In genomic region chr3:115401891-115402501, GRCh38 we compare ENCODE assay signal across 16 cellular contexts.
DNase-seq lines count a peak whose midpoint lies in the region; ATAC-seq, FAIRE-seq and TF ChIP-seq lines count a peak whose summit lies in the region.
"Had no signal": no experiment of that assay in that cellular context is flagged by ENCODE, and none has a peak within 500 bp of the region (broad histone marks: within the 10 kb centered on the region; RNA-seq: fewer than 3 reads in every experiment).

No MANE protein-coding gene starts in this region.

- no peak for ATAC-seq in HG03196 (IDR thresholded peaks at IDR 0.05; ENCODE audit: unreplicated experiment)
- ATAC-seq in GM21515 (IDR thresholded peaks at IDR 0.05; ENCODE audit: unreplicated experiment) = no peak
- no peak for ATAC-seq in HG03432 (IDR thresholded peaks at IDR 0.05; ENCODE audit: unreplicated experiment)
- ATAC-seq: WTC11 had no signal

- H3K27me3 ChIP-seq in bronchial epithelial cell (ENCODE audit: control insufficient read depth, insufficient read depth, low read length) = no peaks in the 10 kb centered on the region
- H3K27me3 ChIP-seq: BE2C had no signal

- DNase-seq in AG08396 (ENCODE audit: low spot score) (peak; percentile 9), HT1080 (ENCODE audit: low read depth) (peak; percentile 90), bronchial epithelial cell (ENCODE audit: low read depth) (peak; percentile 3), kidney tubule cell (ENCODE audit: low spot score) (peak; percentile 86)
- DNase-seq in activated CD8-positive, alpha-beta memory T cell treated with anti-CD3 and anti-CD28 coated beads, Interleukin-2, amount 50 U/mL, for 4 hours = no peak
- DNase-seq: BE2C; effector memory CD4-positive, alpha-beta T cell; Karpas-422; NCI-H2029; stimulated activated CD4-positive, alpha-beta T cell treated with anti-CD3 and anti-CD28 coated beads, Interleukin-4, amount 100 ng/mL, for 24 hours; stimulated activated naive CD4-positive, alpha-beta T cell treated with Interleukin-2 at 50 U/mL for 16 hours had no signal

- no peaks in the 10 kb centered on the region for H3K36me3 ChIP-seq in bronchial epithelial cell (ENCODE audit: control insufficient read depth, insufficient read depth, low read length)
- H3K36me3 ChIP-seq: BE2C had no signal

- H3K4me3 ChIP-seq in bronchial epithelial cell (ENCODE audit: low read depth, low read length) = no peak overlapping the region
- H3K4me3 ChIP-seq: lung had no signal

- TF ChIP-seq CTCF in bronchial epithelial cell (IDR thresholded peaks at IDR 0.05; ENCODE audit: insufficient read depth, low read length, severe bottlenecking) = no peak

- FAIRE-seq in bronchial epithelial cell (lab: Jason Lieb, UNC) = no peak
